In genomic region chr3:155435821-155436220, GRCh38 we compare ENCODE assay signal across 27 cellular contexts.
DNase-seq lines count a peak whose midpoint lies in the region; FAIRE-seq and TF ChIP-seq lines count a peak whose summit lies in the region.
"Had no signal": no experiment of that assay in that cellular context is flagged by ENCODE, and none has a peak within 500 bp of the region (broad histone marks: within the 10 kb centered on the region; RNA-seq: fewer than 3 reads in every experiment).

No MANE protein-coding gene starts in this region.

- TF ChIP-seq POLR2A in uterus (IDR thresholded peaks at IDR 0.05) = no peak

- H3K27me3 ChIP-seq in GM23248 (replicated peaks; ENCODE audit: insufficient read depth) (no peaks in the 10 kb centered on the region), adipocyte (replicated peaks; ENCODE audit: control insufficient read depth, insufficient read depth, low read length) (no peaks in the 10 kb centered on the region), uterus (no peaks in the 10 kb centered on the region)

- H4K20me1 ChIP-seq in GM23248 (ENCODE audit: insufficient read depth) = no peaks in the 10 kb centered on the region

- no peaks in the 10 kb centered on the region for H3K79me2 ChIP-seq in GM23248 (ENCODE audit: insufficient read depth)

- H3K9me3 Mint-ChIP-seq in activated T-helper 2 cell treated with anti-CD3 and anti-CD28 coated beads, Interferon-gamma antibody, Interleukin-2, Interleukin-4, amounts not matched to agents 10 μg/mL and 5 μg/mL and 100 μg/mL, durations not matched to agents 14 hours and 24 hours and 36 hours = no peaks in the 10 kb centered on the region
- H3K9me3 Mint-ChIP-seq: GM23338, H9 had no signal

- H3K4me1 ChIP-seq in GM23248 (ENCODE audit: insufficient read depth) (peaks cover 29% of the 10 kb centered on the region), adipocyte (ENCODE audit: control insufficient read depth, insufficient read depth, low read length) (no peaks in the 10 kb centered on the region), uterus (no peaks in the 10 kb centered on the region)

- H3K36me3 ChIP-seq in GM23248 (ENCODE audit: low read depth) = no peaks in the 10 kb centered on the region
- no peaks in the 10 kb centered on the region for H3K36me3 ChIP-seq in adipocyte (ENCODE audit: control insufficient read depth, insufficient read depth, low read length, severe bottlenecking)
- H3K36me3 ChIP-seq in uterus = no peaks in the 10 kb centered on the region

- intact Hi-C loops in uterus (cut with DNase I; ENCODE audit: low total_unique reads) = no loop called here
- intact Hi-C loops in activated T-helper 2 cell treated with anti-CD3 and anti-CD28 coated beads, Interferon-gamma antibody, Interleukin-2, Interleukin-4, amounts not matched to agents 10 μg/mL and 5 μg/mL and 100 μg/mL, durations not matched to agents 14 hours and 24 hours and 36 hours (cut with micrococcal nuclease) = no loop called here

- H3K4me2 ChIP-seq in GM23248 (ENCODE audit: unreplicated experiment) = peak overlapping the region; percentile 34
- H3K4me2 ChIP-seq: GM23338 had no signal

- H3K36me3 Mint-ChIP-seq in activated T-helper 2 cell treated with anti-CD3 and anti-CD28 coated beads, Interferon-gamma antibody, Interleukin-2, Interleukin-4, amounts not matched to agents 10 μg/mL and 5 μg/mL and 100 μg/mL, durations not matched to agents 14 hours and 24 hours and 36 hours (ENCODE audit: low read depth) = no peaks in the 10 kb centered on the region
- H3K36me3 Mint-ChIP-seq: CD4-positive, alpha-beta memory T cell had no signal

- FAIRE-seq in frontal cortex (lab: Jason Lieb, UNC) = no peak
- FAIRE-seq: GM19239, RCC 7860 had no signal

- H3K9ac ChIP-seq in GM23248 (no peak overlapping the region), adipocyte (ENCODE audit: low read length) (no peak overlapping the region)

- no peak overlapping the region for H2AFZ ChIP-seq in GM23248
- H2AFZ ChIP-seq: GM23338 had no signal

- H3K4me3 ChIP-seq in GM23248 (no peak overlapping the region), adipocyte (ENCODE audit: low read length) (no peak overlapping the region), foreskin fibroblast (ENCODE audit: low read depth in 1 of 2, low read length in 2 of 2) (no peak overlapping the region), uterus (no peak overlapping the region)
- H3K4me3 ChIP-seq: GM23338 had no signal

- no peaks in the 10 kb centered on the region for H3K9me3 ChIP-seq in GM23248 (ENCODE audit: low read depth)
- H3K9me3 ChIP-seq in adipocyte (ENCODE audit: control insufficient read depth, low read length) = no peaks in the 10 kb centered on the region
- H3K9me3 ChIP-seq in uterus = no peaks in the 10 kb centered on the region

- no peak overlapping the region for H3K27ac Mint-ChIP-seq in activated T-helper 2 cell treated with anti-CD3 and anti-CD28 coated beads, Interferon-gamma antibody, Interleukin-2, Interleukin-4, amounts not matched to agents 10 μg/mL and 5 μg/mL and 100 μg/mL, durations not matched to agents 14 hours and 24 hours and 36 hours
- H3K27ac Mint-ChIP-seq: CD4-positive, alpha-beta memory T cell; GM23338; H9 had no signal

- no peak overlapping the region for H3K4me3 Mint-ChIP-seq in activated T-helper 2 cell treated with anti-CD3 and anti-CD28 coated beads, Interferon-gamma antibody, Interleukin-2, Interleukin-4, amounts not matched to agents 10 μg/mL and 5 μg/mL and 100 μg/mL, durations not matched to agents 14 hours and 24 hours and 36 hours (ENCODE audit: low read depth)
- H3K4me3 Mint-ChIP-seq: CD4-positive, alpha-beta memory T cell; GM23338; H9 had no signal

- H3F3A ChIP-seq in GM23248 (ENCODE audit: insufficient read depth) = peaks cover 14% of the 10 kb centered on the region; the same call in 1 of the 2 replicates

- H3K9me2 ChIP-seq in GM23248 (ENCODE audit: insufficient read depth) = 0 out of 2 replicates have a peak, but pooled peaks cover 3% of the 10 kb centered on the region

- no peaks in the 10 kb centered on the region for H3K27me3 Mint-ChIP-seq in activated T-helper 2 cell treated with anti-CD3 and anti-CD28 coated beads, Interferon-gamma antibody, Interleukin-2, Interleukin-4, amounts not matched to agents 10 μg/mL and 5 μg/mL and 100 μg/mL, durations not matched to agents 14 hours and 24 hours and 36 hours (ENCODE audit: low read depth)
- H3K27me3 Mint-ChIP-seq: CD4-positive, alpha-beta memory T cell had no signal

- H3K4me1 Mint-ChIP-seq in activated T-helper 2 cell treated with anti-CD3 and anti-CD28 coated beads, Interferon-gamma antibody, Interleukin-2, Interleukin-4, amounts not matched to agents 10 μg/mL and 5 μg/mL and 100 μg/mL, durations not matched to agents 14 hours and 24 hours and 36 hours (ENCODE audit: low read depth) = no peaks in the 10 kb centered on the region
- H3K4me1 Mint-ChIP-seq: CD4-positive, alpha-beta memory T cell had no signal

- peak; percentile 35 for DNase-seq in AG09319 (ENCODE audit: extremely low read depth, low read depth)
- peak; percentile 31 for DNase-seq in GM23248
- peak; percentile 74 for DNase-seq in adipocyte (ENCODE audit: low read depth)
- DNase-seq in foreskin fibroblast = peak; percentile 28 to 57
- no peak for DNase-seq in stimulated activated CD4-positive, alpha-beta T cell treated with anti-CD3 and anti-CD28 coated beads, Interleukin-2, amount 100 ng/mL, for 48 hours
- DNase-seq in frontal cortex (ENCODE audit: low spot score in 2 of 2) = no peak
- no peak for DNase-seq in uterus
- no peak for DNase-seq in activated T-helper 2 cell treated with anti-CD3 and anti-CD28 coated beads, Interferon-gamma antibody, Interleukin-2, Interleukin-4, amounts not matched to agents 10 μg/mL and 5 μg/mL and 100 μg/mL, durations not matched to agents 14 hours and 24 hours and 36 hours (ENCODE audit: low spot score)
- DNase-seq: 8988T; ACHN; AML-193; C1 segment of cervical spinal cord; CD4-positive, alpha-beta memory T cell; COR-L47; DMS53; GF-D8; H9; NCI-H1048; NCI-H1417; NCI-H1694 treated with DMSO at 0.1 percent for 48 hours; NCI-H2081; NCI-H226; NCI-H510A; NCI-H748 treated with DMSO at 0.1 percent for 48 hours had no signal

- TF ChIP-seq CTCF in AG09319 (IDR thresholded peaks at IDR 0.05; ENCODE audit: low read depth, low read length) (no peak), foreskin fibroblast (IDR thresholded peaks at IDR 0.05; ENCODE audit: low read depth, low read length) (no peak), uterus (IDR thresholded peaks at IDR 0.05) (no peak)

- in situ Hi-C loops in GM23248 (cut with MboI) = no loop called here

- H3K27ac ChIP-seq in GM23248 (no peak overlapping the region), uterus (no peak overlapping the region)

Comparison
In these comparisons a context has a peak if more than half of its experiments do, and no peak if none do; other contexts are left out.
1. DNase-seq: peak in AG09319 (single experiment), GM23248 (single experiment), adipocyte (single experiment) and foreskin fibroblast (2 of 2); none in stimulated activated CD4-positive, alpha-beta T cell treated with anti-CD3 and anti-CD28 coated beads, Interleukin-2, amount 100 ng/mL, for 48 hours (0 of 2), frontal cortex (0 of 2), uterus (0 of 2) and activated T-helper 2 cell treated with anti-CD3 and anti-CD28 coated beads, Interferon-gamma antibody, Interleukin-2, Interleukin-4, amounts not matched to agents 10 μg/mL and 5 μg/mL and 100 μg/mL, durations not matched to agents 14 hours and 24 hours and 36 hours (single experiment).